In genomic region chr3:184176377-184177330, GRCh38 we compare ENCODE assay signal across 8 cellular contexts. TPM values are rescaled to one million over a fixed set of nuclear protein-coding genes. Genes with fewer than 3 reads are reported as not detected.
DNase-seq lines count a peak whose midpoint lies in the region; ATAC-seq and TF ChIP-seq lines count a peak whose summit lies in the region.

No MANE protein-coding gene starts in this region.

- no peak for TF ChIP-seq RAD21 in HCT116 (IDR thresholded peaks at IDR 0.05; ENCODE audit: low read depth)

- H3K27me3 ChIP-seq in HCT116 (ENCODE audit: insufficient read depth, low read length), result no peaks in the 10 kb centered on the region

- H3K27ac Mint-ChIP-seq in mesothelial cell of epicardium (peak overlapping the region; percentile 98), type B pancreatic cell (peak overlapping the region; percentile 89)

- peaks cover 26% of the 10 kb centered on the region for H3K36me3 Mint-ChIP-seq in mesothelial cell of epicardium
- peaks cover 9% of the 10 kb centered on the region for H3K36me3 Mint-ChIP-seq in type B pancreatic cell

- CTCF ChIA-PET in HCT116 (lab: Charles Lee), result interaction anchor here (0.6 to 1.6 kb wide), 3 partner anchors 9 to 281 kb away, joined by 4 to 5 read pairs (median 4); partner anchors contain the start of genes ABCF3 and EEF1AKMT4

- H3K4me3 ChIP-seq in HCT116 (replicated peaks in 1 of 2; ENCODE audit: low read depth in 1 of 2, low read length in 2 of 2) (peak overlapping the region; percentile 96), epithelial cell of esophagus (ENCODE audit: low read length) (peak overlapping the region; percentile 95)

- TF ChIP-seq CTCF in HCT116 (IDR thresholded peaks at IDR 0.05 in 2 of 3, conservative IDR thresholded peaks at IDR 0.05 in 1 of 3; ENCODE audit: borderline replicate concordance in 1 of 3, insufficient read depth in 1 of 3, low read depth in 2 of 3, low read length in 2 of 3) (no peak), epithelial cell of esophagus (IDR thresholded peaks at IDR 0.05; ENCODE audit: insufficient read depth, low read depth, low read length, missing control alignments) (no peak), mesothelial cell of epicardium (IDR thresholded peaks at IDR 0.05; ENCODE audit: unreplicated experiment) (no peak), type B pancreatic cell (conservative IDR thresholded peaks at IDR 0.05) (no peak)

- peaks cover 35% of the 10 kb centered on the region for H3K4me1 Mint-ChIP-seq in mesothelial cell of epicardium
- H3K4me1 Mint-ChIP-seq in type B pancreatic cell (ENCODE audit: unreplicated experiment), result peaks cover 18% of the 10 kb centered on the region

- peak overlapping the region; percentile 96 for H3K9ac ChIP-seq in HCT116 (ENCODE audit: low read length)

- DNase-seq in AG08396 (ENCODE audit: low spot score), result peak; percentile 90
- DNase-seq in HCT116 (ENCODE audit: low read depth, low spot score), result peak; percentile 75
- peak; percentile 52 to 67 for DNase-seq in SW 1271 (lab: John Stamatoyannopoulos, UW)
- DNase-seq in epithelial cell of esophagus (ENCODE audit: low read depth), result peak; percentile 85
- DNase-seq in mesothelial cell of epicardium (ENCODE audit: low spot score in 2 of 2, unreplicated experiment in 2 of 2), result peak in 1 of 2 experiments; percentile 63
- DNase-seq in type B pancreatic cell (ENCODE audit: extremely low spot score, unreplicated experiment), result no peak

- BruUV-seq in HCT116 (replicated peaks; lab: Mats Ljungman, UMichigan), result no TSS peak

- H3K27me3 Mint-ChIP-seq in mesothelial cell of epicardium (ENCODE audit: low read depth) (no peaks in the 10 kb centered on the region), type B pancreatic cell (no peaks in the 10 kb centered on the region)

- peaks cover 33 to 49% of the 10 kb centered on the region in 2 experiments for H3K36me3 ChIP-seq in HCT116 (ENCODE audit: control insufficient read depth in 1 of 2, insufficient read depth in 2 of 2, low read length in 2 of 2)

- peak overlapping the region; percentile 89 for H3K4me2 ChIP-seq in HCT116 (ENCODE audit: low read length)

- no peak overlapping the region for H2AFZ ChIP-seq in HCT116 (ENCODE audit: low read depth, low read length, poor library complexity, severe bottlenecking)

- no peaks in the 10 kb centered on the region for H3K9me2 ChIP-seq in HCT116 (ENCODE audit: insufficient read depth)

- H3K79me2 ChIP-seq in HCT116 (ENCODE audit: insufficient read depth, low read length), result peaks cover 51% of the 10 kb centered on the region

- H3K9me3 Mint-ChIP-seq in mesothelial cell of epicardium (no peaks in the 10 kb centered on the region), type B pancreatic cell (no peaks in the 10 kb centered on the region)

- ATAC-seq in HCT116 (peak; percentile 76), HG03520 (IDR thresholded peaks at IDR 0.05; ENCODE audit: unreplicated experiment) (no peak), HG03045 (IDR thresholded peaks at IDR 0.05; ENCODE audit: unreplicated experiment) (no peak)

- RAD21 ChIA-PET in HCT116 (lab: Charles Lee; ENCODE audit: low non-redundant PET in 1 of 2, low total read pairs in 2 of 2, uncharacterized antibody in 2 of 2, unreplicated experiment in 2 of 2), result interaction anchor here in 1 of 2 experiments (0.6 kb wide), 1 partner anchor 17 kb away, joined by 3 read pairs; no protein-coding TSS in a partner anchor

- H3K27ac ChIP-seq in HCT116 (ENCODE audit: low read depth, low read length), result peak overlapping the region; percentile 92

- peaks cover 10 to 30% of the 10 kb centered on the region in 2 experiments for H3K4me1 ChIP-seq in HCT116 (ENCODE audit: control insufficient read depth in 1 of 2, insufficient read depth in 2 of 2, low read length in 2 of 2)

- POLR2A ChIA-PET in HCT116 (lab: Charles Lee), result interaction anchor here (1.2 kb wide), 2 partner anchors 8 to 10 kb away, joined by 4 to 12 read pairs; partner anchors contain the start of gene ABCF3

- H4K20me1 ChIP-seq in HCT116 (ENCODE audit: insufficient read depth), result no peaks in the 10 kb centered on the region

- intact Hi-C loops in HCT116 (cut with micrococcal nuclease), result loop anchor here (2.0 kb wide), 1 partner anchor 72 kb away; the partner anchor contains the start of genes ALG3 and EEF1AKMT4

- peak; percentile 40 for TF ChIP-seq POLR2A in HCT116 (IDR thresholded peaks at IDR 0.05; ENCODE audit: borderline replicate concordance, extremely low read depth, insufficient read depth, insufficient read length)

- no peaks in the 10 kb centered on the region for H3K9me3 ChIP-seq in HCT116 (ENCODE audit: control insufficient read depth in 1 of 2, insufficient read depth in 1 of 2, low read depth in 1 of 2, low read length in 2 of 2)

- peak overlapping the region; percentile 86 for H3K4me3 Mint-ChIP-seq in mesothelial cell of epicardium
- H3K4me3 Mint-ChIP-seq in type B pancreatic cell, result peak overlapping the region; percentile 99

TF ChIP-seq in HCT116, 20 proteins besides CTCF, POLR2A, EP300 and RAD21:
- TF ChIP-seq MAX (IDR thresholded peaks at IDR 0.05), result no peak
- TF ChIP-seq POLR2AphosphoS5 (IDR thresholded peaks at IDR 0.05; ENCODE audit: low read depth, low read length), result peak; percentile 70
- no peak for TF ChIP-seq FOSL1 (IDR thresholded peaks at IDR 0.05; ENCODE audit: low read depth)
- peak; percentile 72 for TF ChIP-seq ZFX (IDR thresholded peaks at IDR 0.05)
- no peak for TF ChIP-seq SRF (IDR thresholded peaks at IDR 0.05; ENCODE audit: low read depth)
- TF ChIP-seq YY1 (IDR thresholded peaks at IDR 0.05; ENCODE audit: extremely low read depth, insufficient replicate concordance, low read depth, low read length), result peak; percentile 83
- TF ChIP-seq, protein P1, sequence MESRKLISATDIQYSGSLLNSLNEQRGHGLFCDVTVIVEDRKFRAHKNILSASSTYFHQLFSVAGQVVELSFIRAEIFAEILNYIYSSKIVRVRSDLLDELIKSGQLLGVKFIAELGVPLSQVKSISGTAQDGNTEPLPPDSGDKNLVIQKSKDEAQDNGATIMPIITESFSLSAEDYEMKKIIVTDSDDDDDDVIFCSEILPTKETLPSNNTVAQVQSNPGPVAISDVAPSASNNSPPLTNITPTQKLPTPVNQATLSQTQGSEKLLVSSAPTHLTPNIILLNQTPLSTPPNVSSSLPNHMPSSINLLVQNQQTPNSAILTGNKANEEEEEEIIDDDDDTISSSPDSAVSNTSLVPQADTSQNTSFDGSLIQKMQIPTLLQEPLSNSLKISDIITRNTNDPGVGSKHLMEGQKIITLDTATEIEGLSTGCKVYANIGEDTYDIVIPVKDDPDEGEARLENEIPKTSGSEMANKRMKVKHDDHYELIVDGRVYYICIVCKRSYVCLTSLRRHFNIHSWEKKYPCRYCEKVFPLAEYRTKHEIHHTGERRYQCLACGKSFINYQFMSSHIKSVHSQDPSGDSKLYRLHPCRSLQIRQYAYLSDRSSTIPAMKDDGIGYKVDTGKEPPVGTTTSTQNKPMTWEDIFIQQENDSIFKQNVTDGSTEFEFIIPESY (IDR thresholded peaks at IDR 0.05; ENCODE audit: extremely low read depth, insufficient replicate concordance, low read length), result no peak
- TF ChIP-seq TCF7L2 (IDR thresholded peaks at IDR 0.05; ENCODE audit: borderline replicate concordance, extremely low read depth, insufficient read depth, insufficient read length), result peak; percentile 32
- TF ChIP-seq JUND (IDR thresholded peaks at IDR 0.05), result no peak

RNA-seq across cellular contexts. Expression of gene AP2M1, which starts 2.0 kb away (rescaled TPM):
- total RNA-seq in HCT116 (2021; ENCODE audit: unreplicated experiment), result 353 TPM
- 469 and 537 TPM in 2 replicates for polyA plus RNA-seq in HCT116 (2012)
- 247 to 261 TPM (median 254 TPM) in 3 replicates for total RNA-seq in mesothelial cell of epicardium
- total RNA-seq in type B pancreatic cell (ENCODE audit: low replicate concordance), result 249 and 298 TPM in 2 replicates

RNA-seq across cellular contexts. Expression of gene ABCF3, which starts 9.3 kb away (rescaled TPM):
- total RNA-seq in HCT116 (2021; ENCODE audit: unreplicated experiment), result 74.6 TPM
- 59.5 and 63.4 TPM in 2 replicates for polyA plus RNA-seq in HCT116 (2012)
- total RNA-seq in mesothelial cell of epicardium, result 65.7 to 67.9 TPM (median 67.8 TPM) in 3 replicates
- 72.3 and 74.3 TPM in 2 replicates for total RNA-seq in type B pancreatic cell (ENCODE audit: low replicate concordance)

RNA-seq across cellular contexts. Expression of gene DVL3, which starts 21.5 kb away (rescaled TPM):
- total RNA-seq in HCT116 (2021; ENCODE audit: unreplicated experiment) (60.7 TPM), mesothelial cell of epicardium (158 to 162 TPM (median 159 TPM) in 3 replicates), type B pancreatic cell (ENCODE audit: low replicate concordance) (70.8 and 84.8 TPM in 2 replicates)
- 47.4 and 54.3 TPM in 2 replicates for polyA plus RNA-seq in HCT116 (2012)

RNA-seq across cellular contexts. Expression of gene EIF2B5, which starts 41.5 kb away (rescaled TPM):
- total RNA-seq in HCT116 (2021; ENCODE audit: unreplicated experiment) (50.3 TPM), mesothelial cell of epicardium (38.2 to 42.2 TPM (median 39.0 TPM) in 3 replicates), type B pancreatic cell (ENCODE audit: low replicate concordance) (43.9 and 48.5 TPM in 2 replicates)
- polyA plus RNA-seq in HCT116 (2012), result 37.1 and 41.4 TPM in 2 replicates

RNA-seq across cellular contexts. Expression of gene VWA5B2, which starts 52.7 kb away (rescaled TPM):
- total RNA-seq in HCT116 (2021; ENCODE audit: unreplicated experiment) (10.6 TPM), mesothelial cell of epicardium (0.36 to 1.1 TPM (median 0.78 TPM) in 3 replicates), type B pancreatic cell (ENCODE audit: low replicate concordance) (23.7 and 38.7 TPM in 2 replicates)
- 5.9 and 6.0 TPM in 2 replicates for polyA plus RNA-seq in HCT116 (2012)
